In the genomic region with DNA sequence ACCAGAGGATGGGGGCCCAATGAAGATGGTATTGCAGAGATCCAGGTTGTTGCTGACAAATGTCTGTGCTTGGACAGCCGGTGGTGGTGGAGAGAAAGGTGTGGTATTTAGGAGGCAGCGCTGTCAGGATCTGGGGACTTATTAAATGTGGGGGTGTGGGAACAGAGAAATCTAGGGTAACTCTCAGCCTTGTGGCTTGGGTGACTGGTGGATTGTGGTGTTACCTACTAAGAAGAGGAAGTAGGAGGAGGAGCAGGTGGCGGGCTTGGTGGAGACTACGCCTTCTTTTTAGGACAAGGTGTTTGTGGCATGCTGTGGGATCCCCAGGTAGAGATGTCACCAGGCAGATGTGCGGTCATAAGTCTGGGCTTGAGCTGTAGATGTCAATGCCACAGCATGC, we compare ENCODE assay signal across 22 cellular contexts.
DNase-seq lines count a peak whose midpoint lies in the region; ATAC-seq, FAIRE-seq and TF ChIP-seq lines count a peak whose summit lies in the region.
"Had no signal": no experiment of that assay in that cellular context is flagged by ENCODE, and none has a peak within 500 bp of the region (broad histone marks: within the 10 kb centered on the region; RNA-seq: fewer than 3 reads in every experiment).

No MANE protein-coding gene starts in this region.

- peak; percentile 47 for ATAC-seq in HG02678 (IDR thresholded peaks at IDR 0.05; ENCODE audit: unreplicated experiment)
- ATAC-seq in HG03135 (IDR thresholded peaks at IDR 0.05; ENCODE audit: unreplicated experiment) = no peak
- no peak for ATAC-seq in HG03439 (IDR thresholded peaks at IDR 0.05; ENCODE audit: unreplicated experiment)
- ATAC-seq: Panc1 had no signal

- no peaks in the 10 kb centered on the region for H3K36me3 ChIP-seq in ascending aorta

- intact Hi-C loops in ascending aorta (cut with DNase I) = no loop called here

- H3K4me3 Mint-ChIP-seq in chondrocyte (ENCODE audit: unreplicated experiment) = no peak overlapping the region
- H3K4me3 Mint-ChIP-seq: CD4-positive, alpha-beta memory T cell had no signal

- H3K4me1 Mint-ChIP-seq in chondrocyte (ENCODE audit: low read depth) = no peaks in the 10 kb centered on the region

- TF ChIP-seq CTCF in chondrocyte (IDR thresholded peaks at IDR 0.05) (no peak), ascending aorta (IDR thresholded peaks at IDR 0.05) (no peak)

- FAIRE-seq in GM12892 (lab: Jason Lieb, UNC) = peak; percentile 33
- FAIRE-seq: H54 had no signal

- peaks cover 4% of the 10 kb centered on the region for H3K9me3 Mint-ChIP-seq in chondrocyte (ENCODE audit: low read depth)
- H3K9me3 Mint-ChIP-seq: CD4-positive, alpha-beta memory T cell had no signal

- no peaks in the 10 kb centered on the region for H3K4me1 ChIP-seq in ascending aorta

- DNase-seq in GM12892 (ENCODE audit: insufficient read length) = no peak
- DNase-seq in chondrocyte (ENCODE audit: low spot score) = no peak
- DNase-seq in NCI-H146 (lab: John Stamatoyannopoulos, UW) = no peak
- DNase-seq in ascending aorta (ENCODE audit: low spot score in 2 of 2) = no peak
- DNase-seq: C1 segment of cervical spinal cord; CD4-positive, alpha-beta memory T cell; COR-L47; DMS53; KG1; MM.1S; NCI-H1694; NCI-H2029 treated with DMSO at 0.1 percent for 48 hours; NCI-H446 treated with DMSO at 0.1 percent for 48 hours; NCI-H526 treated with DMSO at 0.1 percent for 48 hours; SIG-M5 had no signal

- H3K27ac ChIP-seq in ascending aorta = no peak overlapping the region
- H3K27ac ChIP-seq: RWPE1, SK-N-MC had no signal

- no peak overlapping the region for H3K4me3 ChIP-seq in ascending aorta
- H3K4me3 ChIP-seq: SK-N-MC had no signal

- no peaks in the 10 kb centered on the region for H3K36me3 Mint-ChIP-seq in chondrocyte (ENCODE audit: low read depth)
- H3K36me3 Mint-ChIP-seq: CD4-positive, alpha-beta memory T cell had no signal

- H3K9me3 ChIP-seq in ascending aorta = no peaks in the 10 kb centered on the region

- no peak for TF ChIP-seq POLR2A in GM12892 (IDR thresholded peaks at IDR 0.05; ENCODE audit: low read depth, low read length)

- H3K27me3 Mint-ChIP-seq in chondrocyte (ENCODE audit: low read depth) = peaks cover 25% of the 10 kb centered on the region

- no peaks in the 10 kb centered on the region for H3K27me3 ChIP-seq in ascending aorta

- H3K27ac Mint-ChIP-seq in chondrocyte (ENCODE audit: unreplicated experiment) = peak overlapping the region; percentile 35
- H3K27ac Mint-ChIP-seq: CD4-positive, alpha-beta memory T cell had no signal
